ENCODE assay signal across 9 cellular contexts in the genomic region with DNA sequence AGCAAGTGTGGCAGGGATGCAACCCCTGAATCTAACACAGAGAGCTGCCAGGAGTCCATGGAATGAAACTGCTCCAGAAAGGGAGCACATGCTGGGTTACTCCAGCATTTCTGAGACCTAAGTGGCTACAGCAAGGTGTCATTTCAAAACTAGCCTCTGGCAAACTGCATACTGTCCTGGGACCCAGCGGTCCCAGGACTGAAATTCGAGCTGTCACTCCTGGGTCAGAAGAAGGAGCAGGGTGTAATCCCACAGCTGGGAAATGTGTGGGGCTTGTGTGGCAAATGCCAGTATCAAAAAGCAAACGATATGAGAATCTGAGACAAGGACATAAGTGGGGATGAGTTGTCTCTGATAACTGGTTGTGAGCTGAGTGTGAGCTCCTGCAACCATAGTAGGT.
"Had no signal": no experiment of that assay in that cellular context is flagged by ENCODE, and none has a peak within 500 bp of the region (broad histone marks: within the 10 kb centered on the region; RNA-seq: fewer than 3 reads in every experiment).

No MANE protein-coding gene starts in this region.

- H3K4me1 Mint-ChIP-seq: GM23338 had no signal

- H3K27ac Mint-ChIP-seq: GM23338, H9, HFFc6 had no signal

- H3K27ac ChIP-seq: GM23248 had no signal

- H3K9ac ChIP-seq: GM23248 had no signal

- H3K4me2 ChIP-seq: GM23338 had no signal

- H2AFZ ChIP-seq: GM23248, GM23338 had no signal

- H3K4me3 ChIP-seq: GM23248, GM23338, HAP-1 had no signal

- DNase-seq: GM23248, GOT3, H7, H9, HCEC 1CT, HFFc6 had no signal

- H3K4me3 Mint-ChIP-seq: GM23338, H9, HFFc6 had no signal

- ATAC-seq: GM23338, HCT116 had no signal

- H3K36me3 ChIP-seq: HAP-1 had no signal
